ENCODE assay signal across 8 cellular contexts in genomic region chr5:149828161-149829011, GRCh38.
DNase-seq lines count a peak whose midpoint lies in the region; ATAC-seq and TF ChIP-seq lines count a peak whose summit lies in the region.

No MANE protein-coding gene starts in this region.

- no peaks in the 10 kb centered on the region for H3K9me3 ChIP-seq in upper lobe of right lung

- no peaks in the 10 kb centered on the region for H3K9me3 Mint-ChIP-seq in activated naive CD4-positive, alpha-beta T cell treated with anti-CD3 and anti-CD28 coated beads, Interleukin-2, amount 10 ng/mL, durations not matched to agents 7 days and 5 days

- H3K27me3 ChIP-seq in upper lobe of right lung, result no peaks in the 10 kb centered on the region

- no peaks in the 10 kb centered on the region for H3K36me3 Mint-ChIP-seq in activated naive CD4-positive, alpha-beta T cell treated with anti-CD3 and anti-CD28 coated beads, Interleukin-2, amount 10 ng/mL, durations not matched to agents 7 days and 5 days

- H3K27ac Mint-ChIP-seq in activated naive CD4-positive, alpha-beta T cell treated with anti-CD3 and anti-CD28 coated beads, Interleukin-2, amount 10 ng/mL, durations not matched to agents 7 days and 5 days, result no peak overlapping the region

- CTCF ChIA-PET in activated naive CD4-positive, alpha-beta T cell treated with anti-CD3 and anti-CD28 coated beads, Interleukin-2, amount 10 ng/mL, durations not matched to agents 7 days and 5 days (lab: Charles Lee), result interaction anchor here (0.6 to 14.9 kb wide), 17 partner anchors 10 to 441 kb away, joined by 3 to 219 read pairs (median 5); partner anchors contain the start of gene SLC26A2

- peaks cover 2% of the 10 kb centered on the region for H3K4me1 Mint-ChIP-seq in activated naive CD4-positive, alpha-beta T cell treated with anti-CD3 and anti-CD28 coated beads, Interleukin-2, amount 10 ng/mL, durations not matched to agents 7 days and 5 days

- H3K4me1 ChIP-seq in upper lobe of right lung, result peaks cover 6% of the 10 kb centered on the region

- H3K36me3 ChIP-seq in upper lobe of right lung, result peaks cover 6% of the 10 kb centered on the region

- H3K27ac ChIP-seq in upper lobe of right lung, result no peak overlapping the region

- ATAC-seq in SK-N-SH treated with all-trans-retinoic acid at 6 μM for 48 hours (peak; percentile 95), Right ventricle myocardium inferior (peak; percentile 66), upper lobe of right lung (peak; percentile 92)

- no peaks in the 10 kb centered on the region for H3K27me3 Mint-ChIP-seq in activated naive CD4-positive, alpha-beta T cell treated with anti-CD3 and anti-CD28 coated beads, Interleukin-2, amount 10 ng/mL, durations not matched to agents 7 days and 5 days

- DNase-seq in EL (peak; percentile 90), H4 (ENCODE audit: low spot score) (peak; percentile 83), NAMALWA (ENCODE audit: low spot score) (peak; percentile 90), Right ventricle myocardium inferior (ENCODE audit: missing footprints) (peak; percentile 84), posterior cingulate gyrus (peak; percentile 58 to 95 (median 86)), upper lobe of right lung (peak; percentile 89)
- peak; percentile 90 for DNase-seq in activated naive CD4-positive, alpha-beta T cell treated with anti-CD3 and anti-CD28 coated beads, Interleukin-2, amount 10 ng/mL, durations not matched to agents 7 days and 5 days

- no peak overlapping the region for H3K4me3 Mint-ChIP-seq in activated naive CD4-positive, alpha-beta T cell treated with anti-CD3 and anti-CD28 coated beads, Interleukin-2, amount 10 ng/mL, durations not matched to agents 7 days and 5 days

- no peak overlapping the region for H3K4me3 ChIP-seq in upper lobe of right lung

- peak; percentile 92 for TF ChIP-seq CTCF in upper lobe of right lung (IDR thresholded peaks at IDR 0.05)

- intact Hi-C loops in Right ventricle myocardium inferior (cut with DNase I) (loop anchor here (1.0 to 5.0 kb wide), 3 partner anchors 66 to 192 kb away; no protein-coding TSS in a partner anchor), posterior cingulate gyrus (cut with DNase I) (loop anchor here (1.0 kb wide), 1 partner anchor 191 kb away; no protein-coding TSS in a partner anchor), upper lobe of right lung (cut with DNase I) (loop anchor here (2.0 to 10.0 kb wide), 2 partner anchors 164 to 190 kb away; no protein-coding TSS in a partner anchor)

TF ChIP-seq in SK-N-SH treated with all-trans-retinoic acid at 6 μM for 48 hours, 23 proteins besides CTCF, POLR2A, EP300 and RAD21:
- no peak for TF ChIP-seq ZNF8 (CRISPR knock-in tag; IDR thresholded peaks at IDR 0.05)
- TF ChIP-seq, protein P1, sequence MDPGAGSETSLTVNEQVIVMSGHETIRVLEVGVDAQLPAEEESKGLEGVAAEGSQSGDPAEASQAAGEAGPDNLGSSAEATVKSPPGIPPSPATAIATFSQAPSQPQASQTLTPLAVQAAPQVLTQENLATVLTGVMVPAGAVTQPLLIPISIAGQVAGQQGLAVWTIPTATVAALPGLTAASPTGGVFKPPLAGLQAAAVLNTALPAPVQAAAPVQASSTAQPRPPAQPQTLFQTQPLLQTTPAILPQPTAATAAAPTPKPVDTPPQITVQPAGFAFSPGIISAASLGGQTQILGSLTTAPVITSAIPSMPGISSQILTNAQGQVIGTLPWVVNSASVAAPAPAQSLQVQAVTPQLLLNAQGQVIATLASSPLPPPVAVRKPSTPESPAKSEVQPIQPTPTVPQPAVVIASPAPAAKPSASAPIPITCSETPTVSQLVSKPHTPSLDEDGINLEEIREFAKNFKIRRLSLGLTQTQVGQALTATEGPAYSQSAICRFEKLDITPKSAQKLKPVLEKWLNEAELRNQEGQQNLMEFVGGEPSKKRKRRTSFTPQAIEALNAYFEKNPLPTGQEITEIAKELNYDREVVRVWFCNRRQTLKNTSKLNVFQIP (CRISPR knock-in tag; IDR thresholded peaks at IDR 0.05; ENCODE audit: borderline replicate concordance, low read depth), result no peak
- no peak for TF ChIP-seq ARNTL (CRISPR knock-in tag; IDR thresholded peaks at IDR 0.05; ENCODE audit: borderline replicate concordance, low read depth)
- no peak for TF ChIP-seq CREB5 (CRISPR knock-in tag; IDR thresholded peaks at IDR 0.05; ENCODE audit: low read depth)
- TF ChIP-seq TOX (CRISPR knock-in tag; IDR thresholded peaks at IDR 0.05; ENCODE audit: borderline replicate concordance), result no peak
- no peak for TF ChIP-seq TSHZ2 (CRISPR knock-in tag; IDR thresholded peaks at IDR 0.05)
- TF ChIP-seq ZFP3 (CRISPR knock-in tag; IDR thresholded peaks at IDR 0.05), result no peak
- TF ChIP-seq ISL1 (CRISPR knock-in tag; IDR thresholded peaks at IDR 0.05), result no peak
- TF ChIP-seq OSR1 (CRISPR knock-in tag; IDR thresholded peaks at IDR 0.05), result no peak
- no peak for TF ChIP-seq BACH2 (CRISPR knock-in tag; IDR thresholded peaks at IDR 0.05; ENCODE audit: borderline replicate concordance)
- no peak for TF ChIP-seq ZNF70 (CRISPR knock-in tag; IDR thresholded peaks at IDR 0.05)
- TF ChIP-seq GLIS3 (CRISPR knock-in tag; IDR thresholded peaks at IDR 0.05), result no peak
- TF ChIP-seq ZNF565 (CRISPR knock-in tag; conservative IDR thresholded peaks at IDR 0.05; ENCODE audit: low read depth), result no peak
- no peak for TF ChIP-seq ZC3H10 (CRISPR knock-in tag; IDR thresholded peaks at IDR 0.05)
